1 cellular context compared by ENCODE assay signal in genomic region chr4:187251896-187252295, GRCh38.
TF ChIP-seq lines count a peak whose summit lies in the region.

No MANE protein-coding gene starts in this region.

TF ChIP-seq in PFSK-1, 5 proteins besides CTCF, POLR2A, EP300 and RAD21 (continued from another document):
- no peak for TF ChIP-seq REST (IDR thresholded peaks at IDR 0.05; ENCODE audit: insufficient read depth in 1 of 2, low read depth in 2 of 2, low read length in 2 of 2)
- no peak for TF ChIP-seq TAF1 (IDR thresholded peaks at IDR 0.05; ENCODE audit: borderline replicate concordance, insufficient read depth, low read length)
